ENCODE assay signal across 1 cellular context in genomic region chr1:54480201-54480848, GRCh38.
TF ChIP-seq lines count a peak whose summit lies in the region.

No MANE protein-coding gene starts in this region.

TF ChIP-seq in IMR-90, 13 proteins besides CTCF, POLR2A, EP300 and RAD21 (continued from another document):
- TF ChIP-seq ELK1 (IDR thresholded peaks at IDR 0.05; ENCODE audit: borderline replicate concordance, low read depth, low read length) (no peak), BHLHE40 (IDR thresholded peaks at IDR 0.05; ENCODE audit: low read depth, low read length) (no peak), CEBPB (IDR thresholded peaks at IDR 0.05; ENCODE audit: low read depth, low read length) (no peak), RFX5 (IDR thresholded peaks at IDR 0.05; ENCODE audit: low read depth, low read length) (no peak), SMC3 (IDR thresholded peaks at IDR 0.05; ENCODE audit: low read depth, low read length) (no peak), RCOR1 (IDR thresholded peaks at IDR 0.05; ENCODE audit: insufficient replicate concordance, low read length) (no peak), MAZ (IDR thresholded peaks at IDR 0.05; ENCODE audit: borderline replicate concordance, low read depth, low read length) (no peak), CHD1 (IDR thresholded peaks at IDR 0.05; ENCODE audit: low read depth, low read length) (no peak), MAFK (IDR thresholded peaks at IDR 0.05; ENCODE audit: low read depth, low read length) (no peak), NFE2L2 (IDR thresholded peaks at IDR 0.05; ENCODE audit: low read depth, low read length) (no peak)
